In genomic region chr7:4835398-4836205, GRCh38 we compare ENCODE assay signal across 19 cellular contexts. TPM values are rescaled to one million over a fixed set of nuclear protein-coding genes. Genes with fewer than 3 reads are reported as not detected.
"Had no signal": no experiment of that assay in that cellular context is flagged by ENCODE, and none has a peak within 500 bp of the region (broad histone marks: within the 10 kb centered on the region; RNA-seq: fewer than 3 reads in every experiment).

No MANE protein-coding gene starts in this region.

- H3K9me3 ChIP-seq: esophagus muscularis mucosa, left lung, neutrophil, prostate gland, uterus had no signal

- H3K4me3 Mint-ChIP-seq: activated naive CD4-positive, alpha-beta T cell treated with anti-CD3 and anti-CD28 coated beads, Interleukin-2, amount 10 ng/mL, durations not matched to agents 7 days and 5 days; memory B cell; naive thymus-derived CD8-positive, alpha-beta T cell; stimulated activated effector memory CD8-positive, alpha-beta T cell treated with anti-CD3 and anti-CD28 coated beads, Interleukin-12 subunit alpha, Interleukin-12 subunit beta, amount 100 ng/mL, for 72 hours had no signal

- H3K27ac Mint-ChIP-seq: activated naive CD4-positive, alpha-beta T cell treated with anti-CD3 and anti-CD28 coated beads, Interleukin-2, amount 10 ng/mL, durations not matched to agents 7 days and 5 days; memory B cell; naive thymus-derived CD8-positive, alpha-beta T cell; stimulated activated effector memory CD8-positive, alpha-beta T cell treated with anti-CD3 and anti-CD28 coated beads, Interleukin-12 subunit alpha, Interleukin-12 subunit beta, amount 100 ng/mL, for 72 hours had no signal

- H3K36me3 Mint-ChIP-seq: activated naive CD4-positive, alpha-beta T cell treated with anti-CD3 and anti-CD28 coated beads, Interleukin-2, amount 10 ng/mL, durations not matched to agents 7 days and 5 days; memory B cell; naive thymus-derived CD8-positive, alpha-beta T cell; stimulated activated effector memory CD8-positive, alpha-beta T cell treated with anti-CD3 and anti-CD28 coated beads, Interleukin-12 subunit alpha, Interleukin-12 subunit beta, amount 100 ng/mL, for 72 hours had no signal

- DNase-seq: activated CD4-positive, alpha-beta T cell treated with anti-CD3 and anti-CD28 coated beads for 1 hour; activated CD4-positive, alpha-beta T cell treated with anti-CD3 and anti-CD28 coated beads, Interleukin-2, amount 50 U/mL, for 4 hours; activated T-cell treated with anti-CD3 and anti-CD28 coated beads, Interleukin-2, amount 50 U/mL, for 1 hour; hippocampal formation; kidney; left lung; naive thymus-derived CD8-positive, alpha-beta T cell; stimulated activated CD4-positive, alpha-beta T cell treated with anti-CD3 and anti-CD28 coated beads, Interleukin-12 subunit alpha, Interleukin-12 subunit beta, amount 100 ng/mL, for 4 hours; stimulated activated CD4-positive, alpha-beta T cell treated with anti-CD3 and anti-CD28 coated beads, Interleukin-2, amount 100 ng/mL, for 24 hours; uterus had no signal

- FAIRE-seq: astrocyte, colon, kidney had no signal

- H3K27me3 ChIP-seq: cardiac muscle cell, esophagus muscularis mucosa, left lung, neutrophil, uterus had no signal

- ATAC-seq: left lung; naive thymus-derived CD8-positive, alpha-beta T cell; stimulated activated effector memory CD8-positive, alpha-beta T cell treated with anti-CD3 and anti-CD28 coated beads, Interleukin-12 subunit alpha, Interleukin-12 subunit beta, amount 100 ng/mL, for 72 hours had no signal

- H3K27me3 Mint-ChIP-seq: activated naive CD4-positive, alpha-beta T cell treated with anti-CD3 and anti-CD28 coated beads, Interleukin-2, amount 10 ng/mL, durations not matched to agents 7 days and 5 days; naive thymus-derived CD8-positive, alpha-beta T cell had no signal

- H3K4me1 Mint-ChIP-seq: activated naive CD4-positive, alpha-beta T cell treated with anti-CD3 and anti-CD28 coated beads, Interleukin-2, amount 10 ng/mL, durations not matched to agents 7 days and 5 days; memory B cell; naive thymus-derived CD8-positive, alpha-beta T cell; stimulated activated effector memory CD8-positive, alpha-beta T cell treated with anti-CD3 and anti-CD28 coated beads, Interleukin-12 subunit alpha, Interleukin-12 subunit beta, amount 100 ng/mL, for 72 hours had no signal

- H3K27ac ChIP-seq: cardiac muscle cell, esophagus muscularis mucosa, left lung, neutrophil, prostate gland, uterus had no signal

- H3K4me3 ChIP-seq: cardiac muscle cell, esophagus muscularis mucosa, left lung, prostate gland, uterus had no signal

- H3K4me1 ChIP-seq: left lung, prostate gland, uterus had no signal

- H3K9me3 Mint-ChIP-seq: activated naive CD4-positive, alpha-beta T cell treated with anti-CD3 and anti-CD28 coated beads, Interleukin-2, amount 10 ng/mL, durations not matched to agents 7 days and 5 days; memory B cell; naive thymus-derived CD8-positive, alpha-beta T cell; stimulated activated effector memory CD8-positive, alpha-beta T cell treated with anti-CD3 and anti-CD28 coated beads, Interleukin-12 subunit alpha, Interleukin-12 subunit beta, amount 100 ng/mL, for 72 hours had no signal

- H3K36me3 ChIP-seq: cardiac muscle cell, left lung, neutrophil, prostate gland, uterus had no signal

RNA-seq across cellular contexts. Expression of gene PAPOLB, which starts 26.2 kb away (rescaled TPM):
- total RNA-seq: astrocyte; naive thymus-derived CD8-positive, alpha-beta T cell had no signal
- polyA plus RNA-seq: cardiac muscle cell; naive thymus-derived CD8-positive, alpha-beta T cell had no signal
